26 cellular contexts compared by ENCODE assay signal in the genomic region with DNA sequence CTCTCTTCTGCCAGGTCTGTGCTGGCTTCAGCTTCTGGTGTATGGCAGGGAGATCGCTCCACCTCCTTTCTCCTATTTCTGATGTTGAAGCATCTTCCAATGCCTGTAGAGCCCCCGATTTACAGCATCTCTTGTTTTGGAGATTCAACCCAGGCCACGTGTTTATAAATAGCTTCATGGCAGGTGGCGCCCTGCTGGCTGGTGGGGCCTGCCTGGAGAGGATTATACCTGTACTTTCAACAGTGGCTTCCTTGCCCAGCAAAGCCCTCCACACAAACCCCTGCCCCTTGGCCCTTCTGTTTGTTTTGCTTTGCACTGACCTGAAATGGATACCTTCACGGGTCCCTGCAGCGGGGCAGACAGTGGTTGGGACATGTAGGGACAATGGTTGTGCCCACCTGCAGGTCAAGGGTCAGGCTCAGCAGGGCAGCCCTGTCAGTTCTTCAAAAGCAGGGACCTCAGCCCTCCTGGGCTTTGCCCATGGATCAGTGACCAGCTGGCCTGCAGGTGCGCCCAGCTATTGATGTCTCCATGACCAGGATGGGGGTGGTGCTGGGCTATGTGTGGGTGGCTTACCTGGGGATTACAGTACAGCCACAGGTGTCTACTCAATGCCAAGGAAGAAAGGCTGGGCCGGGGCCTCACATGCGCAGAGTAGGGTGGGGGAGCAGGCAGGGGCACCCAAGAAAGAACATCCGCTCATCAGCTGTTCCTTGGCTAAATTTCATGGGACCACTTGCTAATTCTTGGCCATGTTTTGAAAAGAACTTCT.
"Had no signal": no experiment of that assay in that cellular context is flagged by ENCODE, and none has a peak within 500 bp of the region (broad histone marks: within the 10 kb centered on the region; RNA-seq: fewer than 3 reads in every experiment).

No MANE protein-coding gene starts in this region.

- H3K27me3 ChIP-seq: esophagus squamous epithelium, gastrocnemius medialis, thyroid gland had no signal

- H3K36me3 ChIP-seq: esophagus squamous epithelium, gastrocnemius medialis, lower lobe of right lung, prostate gland, spleen, thyroid gland had no signal

- H3K27ac Mint-ChIP-seq: activated CD4-positive, alpha-beta memory T cell treated with anti-CD3 and anti-CD28 coated beads for 36 hours; activated naive CD4-positive, alpha-beta T cell treated with anti-CD3 and anti-CD28 coated beads for 36 hours; activated naive CD8-positive, alpha-beta T cell treated with anti-CD3 and anti-CD28 coated beads, Interleukin-2, amount 10 ng/mL, durations not matched to agents 7 days and 5 days; endodermal cell; nephron progenitor cell; stimulated activated naive CD8-positive, alpha-beta T cell treated with anti-CD3 and anti-CD28 coated beads, Interleukin-15, Interleukin-2, amounts not matched to agents 100 ng/mL and 50 ng/mL, for 24 hours had no signal

- H3K4me1 ChIP-seq: esophagus squamous epithelium, gastrocnemius medialis, lower lobe of right lung, prostate gland, spleen, thyroid gland had no signal

- H3K9me3 ChIP-seq: esophagus squamous epithelium, gastrocnemius medialis, lower lobe of right lung, mucosa of descending colon, prostate gland, spleen, thyroid gland had no signal

- H3K36me3 Mint-ChIP-seq: activated CD4-positive, alpha-beta memory T cell treated with anti-CD3 and anti-CD28 coated beads for 36 hours; activated naive CD8-positive, alpha-beta T cell treated with anti-CD3 and anti-CD28 coated beads, Interleukin-2, amount 10 ng/mL, durations not matched to agents 7 days and 5 days had no signal

- H3K9me3 Mint-ChIP-seq: activated CD4-positive, alpha-beta memory T cell treated with anti-CD3 and anti-CD28 coated beads for 36 hours; activated naive CD4-positive, alpha-beta T cell treated with anti-CD3 and anti-CD28 coated beads for 36 hours; activated naive CD8-positive, alpha-beta T cell treated with anti-CD3 and anti-CD28 coated beads, Interleukin-2, amount 10 ng/mL, durations not matched to agents 7 days and 5 days; endodermal cell; stimulated activated naive CD8-positive, alpha-beta T cell treated with anti-CD3 and anti-CD28 coated beads, Interleukin-15, Interleukin-2, amounts not matched to agents 100 ng/mL and 50 ng/mL, for 24 hours had no signal

- H3K4me3 ChIP-seq: esophagus squamous epithelium, gastrocnemius medialis, lower lobe of right lung, mucosa of descending colon, prostate gland, spleen, thyroid gland had no signal

- H3K27ac ChIP-seq: esophagus squamous epithelium, gastrocnemius medialis, lower lobe of right lung, prostate gland, spleen, thyroid gland had no signal

- DNase-seq: activated CD4-positive, alpha-beta memory T cell treated with anti-CD3 and anti-CD28 coated beads for 36 hours; activated CD4-positive, alpha-beta T cell treated with anti-CD3 and anti-CD28 coated beads for 4 hours; activated CD4-positive, CD25-positive, alpha-beta regulatory T cell; activated effector memory CD4-positive, alpha-beta T cell treated with Interleukin-2 at 50 U/mL for 16 hours; activated naive CD4-positive, alpha-beta T cell treated with anti-CD3 and anti-CD28 coated beads for 36 hours; activated naive CD8-positive, alpha-beta T cell treated with anti-CD3 and anti-CD28 coated beads, Interleukin-2, amount 10 ng/mL, durations not matched to agents 7 days and 5 days; activated T-cell treated with anti-CD3 and anti-CD28 coated beads, Interleukin-2, amount 50 U/mL, for 48 hours; amygdala; cerebellar nuclear complex; cortex of kidney; endodermal cell; esophagus squamous epithelium; gastrocnemius medialis; kidney; lower lobe of right lung; mesendoderm; mucosa of descending colon; nephron progenitor cell; spleen; stimulated activated CD4-positive, alpha-beta T cell treated with anti-CD3 and anti-CD28 coated beads, Interleukin-4, amount 100 ng/mL, for 24 hours; substantia nigra; T-helper 1 cell; thyroid gland had no signal

- H3K4me1 Mint-ChIP-seq: activated naive CD8-positive, alpha-beta T cell treated with anti-CD3 and anti-CD28 coated beads, Interleukin-2, amount 10 ng/mL, durations not matched to agents 7 days and 5 days; endodermal cell; nephron progenitor cell had no signal

- ATAC-seq: gastrocnemius medialis, left lobe of liver, lower lobe of right lung, mucosa of descending colon had no signal

- H3K4me3 Mint-ChIP-seq: activated CD4-positive, alpha-beta memory T cell treated with anti-CD3 and anti-CD28 coated beads for 36 hours; activated naive CD4-positive, alpha-beta T cell treated with anti-CD3 and anti-CD28 coated beads for 36 hours; activated naive CD8-positive, alpha-beta T cell treated with anti-CD3 and anti-CD28 coated beads, Interleukin-2, amount 10 ng/mL, durations not matched to agents 7 days and 5 days; endodermal cell; nephron progenitor cell; stimulated activated naive CD8-positive, alpha-beta T cell treated with anti-CD3 and anti-CD28 coated beads, Interleukin-15, Interleukin-2, amounts not matched to agents 100 ng/mL and 50 ng/mL, for 24 hours had no signal
